14 cellular contexts compared by ENCODE assay signal in the genomic region with DNA sequence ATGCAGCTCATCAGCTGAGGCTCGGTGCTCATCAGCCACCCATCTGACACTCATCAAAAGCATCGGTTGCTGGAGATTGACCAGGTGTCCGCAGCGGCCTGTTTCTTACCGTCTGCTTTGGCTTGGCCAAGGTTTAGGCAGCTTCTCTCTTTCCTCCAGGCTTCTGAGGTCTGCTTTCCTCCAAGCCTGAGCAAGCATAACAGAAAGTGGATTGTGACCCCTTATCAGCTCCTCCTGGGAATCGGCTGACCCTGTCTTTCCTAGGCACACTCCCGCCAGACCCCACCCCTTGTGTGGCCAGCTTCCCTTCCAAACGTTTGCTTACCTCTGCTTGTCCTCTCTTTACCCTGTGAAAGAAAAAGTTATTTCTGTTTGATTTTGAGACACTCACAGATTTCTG. TPM values are rescaled to one million over a fixed set of nuclear protein-coding genes. Genes with fewer than 3 reads are reported as not detected.
DNase-seq lines count a peak whose midpoint lies in the region; ATAC-seq and TF ChIP-seq lines count a peak whose summit lies in the region.
"Had no signal": no experiment of that assay in that cellular context is flagged by ENCODE, and none has a peak within 500 bp of the region (broad histone marks: within the 10 kb centered on the region; RNA-seq: fewer than 3 reads in every experiment).

No MANE protein-coding gene starts in this region.

- no peaks in the 10 kb centered on the region for H3K79me2 ChIP-seq in GM23338 (replicated peaks; ENCODE audit: insufficient read depth)

- H3F3A ChIP-seq in GM23338 (replicated peaks; ENCODE audit: low read depth): no peaks in the 10 kb centered on the region; the same call in 1 of the 2 replicates

- no peak overlapping the region for H3K14ac ChIP-seq in neuronal stem cell (ENCODE audit: low read length)

- no peak overlapping the region for H3K9ac ChIP-seq in neuronal stem cell (ENCODE audit: low read depth, low read length, poor library complexity)

- H3K4me1 Mint-ChIP-seq in GM23338: peaks cover 8% of the 10 kb centered on the region
- H3K4me1 Mint-ChIP-seq in activated naive CD4-positive, alpha-beta T cell treated with anti-CD3 and anti-CD28 coated beads, Interleukin-2, amount 10 ng/mL, durations not matched to agents 7 days and 5 days: peaks cover 23% of the 10 kb centered on the region

- H3K9me3 ChIP-seq in gastroesophageal sphincter (no peaks in the 10 kb centered on the region), neuronal stem cell (replicated peaks in 1 of 2; ENCODE audit: control insufficient read depth in 2 of 2, insufficient read depth in 1 of 2, low read depth in 1 of 2, low read length in 2 of 2) (no peaks in the 10 kb centered on the region)
- H3K9me3 ChIP-seq: MG63 had no signal

- no peak overlapping the region for H3K4ac ChIP-seq in neuronal stem cell (ENCODE audit: low read length)

- H3K4me1 ChIP-seq in GM23338 (ENCODE audit: insufficient read depth) (no peaks in the 10 kb centered on the region), gastroesophageal sphincter (peaks cover 0 to 41% (median 18%) of the 10 kb centered on the region in 3 donors), neuronal stem cell (ENCODE audit: control insufficient read depth in 2 of 2, insufficient read depth in 1 of 2, low read depth in 1 of 2, low read length in 2 of 2) (peaks cover 6 to 16% of the 10 kb centered on the region in 2 donors)

- H2BK120ac ChIP-seq in neuronal stem cell (ENCODE audit: low read depth, low read length): no peak overlapping the region

- no peaks in the 10 kb centered on the region for H3K36me3 Mint-ChIP-seq in GM23338 (ENCODE audit: low read depth)
- H3K36me3 Mint-ChIP-seq in activated naive CD4-positive, alpha-beta T cell treated with anti-CD3 and anti-CD28 coated beads, Interleukin-2, amount 10 ng/mL, durations not matched to agents 7 days and 5 days: no peaks in the 10 kb centered on the region
- H3K36me3 Mint-ChIP-seq: CD8-positive, alpha-beta T cell had no signal

- H3K9me3 Mint-ChIP-seq in GM23338: no peaks in the 10 kb centered on the region
- H3K9me3 Mint-ChIP-seq in activated naive CD4-positive, alpha-beta T cell treated with anti-CD3 and anti-CD28 coated beads, Interleukin-2, amount 10 ng/mL, durations not matched to agents 7 days and 5 days: no peaks in the 10 kb centered on the region
- H3K9me3 Mint-ChIP-seq: CD8-positive, alpha-beta T cell had no signal

- no peaks in the 10 kb centered on the region for H3K79me1 ChIP-seq in neuronal stem cell (ENCODE audit: low read depth, low read length)

- no peak overlapping the region for H2BK15ac ChIP-seq in neuronal stem cell (ENCODE audit: low read length)

- no peak overlapping the region for H2AK5ac ChIP-seq in neuronal stem cell (ENCODE audit: low read depth, low read length)

- H3K36me3 ChIP-seq in GM23338 (ENCODE audit: insufficient read depth): no peaks in the 10 kb centered on the region
- H3K36me3 ChIP-seq in gastroesophageal sphincter: no peaks in the 10 kb centered on the region
- no peaks in the 10 kb centered on the region for H3K36me3 ChIP-seq in neuronal stem cell (replicated peaks in 1 of 2; ENCODE audit: control insufficient read depth in 2 of 2, insufficient read depth in 2 of 2, low read length in 2 of 2)
- H3K36me3 ChIP-seq: MG63 had no signal

- no peak for TF ChIP-seq CTCF in GM23338 (conservative IDR thresholded peaks at IDR 0.05; ENCODE audit: low read depth in 2 of 2)
- no peak for TF ChIP-seq CTCF in gastroesophageal sphincter (IDR thresholded peaks at IDR 0.05)

- no peak overlapping the region for H2BK12ac ChIP-seq in neuronal stem cell (ENCODE audit: low read length)

- in situ Hi-C loops in KBM-7 (cut with MboI; ENCODE audit: low pct_unique_long_range_greater_than_20kb, low sequenced_read_pairs): no loop called here

- CTCF ChIA-PET in activated naive CD4-positive, alpha-beta T cell treated with anti-CD3 and anti-CD28 coated beads, Interleukin-2, amount 10 ng/mL, durations not matched to agents 7 days and 5 days (lab: Charles Lee): interaction anchor here (1.7 to 1.8 kb wide), 2 partner anchors 153 to 167 kb away, joined by 4 to 7 read pairs; no protein-coding TSS in a partner anchor

- no peak for TF ChIP-seq POLR2A in gastroesophageal sphincter (IDR thresholded peaks at IDR 0.05)

- H4K91ac ChIP-seq in neuronal stem cell (ENCODE audit: low read depth, low read length, poor library complexity): no peak overlapping the region

- no peak for DNase-seq in GM23338 (ENCODE audit: low spot score)
- peak; percentile 88 for DNase-seq in SK-N-DZ (ENCODE audit: low spot score)
- no peak for DNase-seq in neuronal stem cell (ENCODE audit: low spot score)
- no peak for DNase-seq in SIG-M5 (lab: John Stamatoyannopoulos, UW)
- no peak for DNase-seq in MV-4-11 (lab: John Stamatoyannopoulos, UW)
- DNase-seq in KBM-7: no peak
- no peak for DNase-seq in activated naive CD4-positive, alpha-beta T cell treated with anti-CD3 and anti-CD28 coated beads, Interleukin-2, amount 10 ng/mL, durations not matched to agents 7 days and 5 days
- DNase-seq: CD8-positive, alpha-beta T cell; KG1; MG63; NCI-H1105; PC-3 had no signal

- no peak overlapping the region for H3K23ac ChIP-seq in neuronal stem cell (ENCODE audit: low read depth, low read length, poor library complexity)

- H4K8ac ChIP-seq in neuronal stem cell (ENCODE audit: low read depth, low read length): no peak overlapping the region

- H3K4me3 ChIP-seq in GM23338 (no peak overlapping the region), gastroesophageal sphincter (no peak overlapping the region), neuronal stem cell (ENCODE audit: low read length in 2 of 2) (no peak overlapping the region)
- H3K4me3 ChIP-seq: MG63 had no signal

- H2BK5ac ChIP-seq in neuronal stem cell (ENCODE audit: low read length): no peak overlapping the region

- H3K27me3 Mint-ChIP-seq in GM23338 (ENCODE audit: insufficient read depth, low read depth, poor library complexity): peaks cover 5% of the 10 kb centered on the region
- peaks cover 38% of the 10 kb centered on the region for H3K27me3 Mint-ChIP-seq in activated naive CD4-positive, alpha-beta T cell treated with anti-CD3 and anti-CD28 coated beads, Interleukin-2, amount 10 ng/mL, durations not matched to agents 7 days and 5 days

- no peak for ATAC-seq in GM23338
- no peak for ATAC-seq in gastroesophageal sphincter
- ATAC-seq: CD8-positive, alpha-beta T cell; PC-3 had no signal

- H3K9me2 ChIP-seq in GM23338 (ENCODE audit: insufficient read depth): no peaks in the 10 kb centered on the region

- H3K18ac ChIP-seq in neuronal stem cell (ENCODE audit: low read length): no peak overlapping the region

- no peaks in the 10 kb centered on the region for H3K27me3 ChIP-seq in GM23338 (ENCODE audit: insufficient read depth)
- no peaks in the 10 kb centered on the region for H3K27me3 ChIP-seq in gastroesophageal sphincter
- no peaks in the 10 kb centered on the region for H3K27me3 ChIP-seq in neuronal stem cell (ENCODE audit: control insufficient read depth in 3 of 3, insufficient read depth in 3 of 3, low read depth in 1 of 3, low read length in 3 of 3)
- H3K27me3 ChIP-seq: MG63 had no signal

- H2AFZ ChIP-seq in GM23338 (peak overlapping the region; percentile 24; the same call in 1 of the 2 replicates), neuronal stem cell (ENCODE audit: low read length) (peak overlapping the region; percentile 78)

- H3K4me2 ChIP-seq in GM23338 (no peak overlapping the region), neuronal stem cell (ENCODE audit: insufficient read depth, low read length, poor library complexity, severe bottlenecking) (no peak overlapping the region)

- H3K27ac ChIP-seq in GM23338 (ENCODE audit: low read depth) (no peak overlapping the region), gastroesophageal sphincter (peak overlapping the region in 3 of 4 donors; percentile 9 to 60 (median 40)), neuronal stem cell (replicated peaks; ENCODE audit: low read length) (no peak overlapping the region)

- H3K27ac Mint-ChIP-seq in GM23338: no peak overlapping the region
- no peak overlapping the region for H3K27ac Mint-ChIP-seq in activated naive CD4-positive, alpha-beta T cell treated with anti-CD3 and anti-CD28 coated beads, Interleukin-2, amount 10 ng/mL, durations not matched to agents 7 days and 5 days
- H3K27ac Mint-ChIP-seq: CD8-positive, alpha-beta T cell had no signal

- no peak for TF ChIP-seq EP300 in gastroesophageal sphincter (IDR thresholded peaks at IDR 0.05)

- no peaks in the 10 kb centered on the region for H4K20me1 ChIP-seq in GM23338 (replicated peaks; ENCODE audit: insufficient read depth)

- no peak overlapping the region for H3K4me3 Mint-ChIP-seq in GM23338
- no peak overlapping the region for H3K4me3 Mint-ChIP-seq in activated naive CD4-positive, alpha-beta T cell treated with anti-CD3 and anti-CD28 coated beads, Interleukin-2, amount 10 ng/mL, durations not matched to agents 7 days and 5 days
- H3K4me3 Mint-ChIP-seq: CD8-positive, alpha-beta T cell had no signal

- WGBS in gastroesophageal sphincter (ENCODE audit: low coverage in 1 of 2), 2 donors: 39 to 52% methylated on average over 7 of the region's 8 CpGs
- no CpG with 5 or more reads among the region's 8 CpGs for WGBS in neuronal stem cell (ENCODE audit: extremely low coverage in 2 of 2, insufficient read length in 2 of 2, insufficient replicate concordance in 1 of 2), 2 donors

TF ChIP-seq in GM23338, 12 proteins besides CTCF, POLR2A, EP300 and RAD21 (continues in another document):
- TF ChIP-seq NANOG (IDR thresholded peaks at IDR 0.05; ENCODE audit: borderline replicate concordance): no peak

RNA-seq across cellular contexts. Expression of a gene that starts 17.5 kb away (rescaled TPM):
- total RNA-seq in GM23338 (2014; rRNA removed; shearing (Covaris generic)): 1.6 TPM in 1 of 2 replicates, not detected in the other
- polyA plus RNA-seq in GM23338 (2016; fragmentation: Nextera tagmentation; extraction: Ambion mirVana): 0.09 and 0.55 TPM in 2 replicates
- polyA plus RNA-seq in SK-N-DZ (2014; cell fraction: cytosol; rRNA removed): 26.1 and 30.4 TPM in 2 replicates
- polyA plus RNA-seq in SK-N-DZ (2014; cell fraction: nucleus; rRNA removed): 7.6 and 15.2 TPM in 2 replicates
- 100 to 1,000 TPM in 2 of 4 donors, 10 to 100 TPM in 2; 52.6 to 152 (median 89.5) TPM for total RNA-seq in gastroesophageal sphincter
- polyA plus RNA-seq in neuronal stem cell (2013, experiment 1 of 2): 0.56 TPM
- polyA plus RNA-seq in neuronal stem cell (2013, experiment 2 of 2): 0.73 TPM
- total RNA-seq: CD8-positive, alpha-beta T cell; PC-3 had no signal

RNA-seq across cellular contexts. Expression of a gene that starts 25.6 kb away (rescaled TPM):
- 0.21 and 0.27 TPM in 2 replicates for total RNA-seq in GM23338 (2014; rRNA removed; shearing (Covaris generic))
- polyA plus RNA-seq in GM23338 (2016; fragmentation: Nextera tagmentation; extraction: Ambion mirVana): 0.13 and 0.59 TPM in 2 replicates
- 6.1 and 7.2 TPM in 2 replicates for polyA plus RNA-seq in SK-N-DZ (2014; cell fraction: cytosol; rRNA removed)
- polyA plus RNA-seq in SK-N-DZ (2014; cell fraction: nucleus; rRNA removed): 7.4 and 7.8 TPM in 2 replicates
- 1 to 10 TPM in 3 of 4 donors, under 1 TPM in 1; 0.54 to 5.4 (median 1.5) TPM for total RNA-seq in gastroesophageal sphincter
- 0.10 TPM for polyA plus RNA-seq in neuronal stem cell (2013, experiment 1 of 2)
- polyA plus RNA-seq in neuronal stem cell (2013, experiment 2 of 2): 0.17 TPM
- total RNA-seq: CD8-positive, alpha-beta T cell had no signal
- polyA plus RNA-seq: AG04450 had no signal

RNA-seq across cellular contexts. Expression of a gene that starts 46.6 kb away (rescaled TPM):
- total RNA-seq in GM23338 (2014; rRNA removed; shearing (Covaris generic)): 9.9 and 14.1 TPM in 2 replicates
- 8.2 TPM in 2 replicates for polyA plus RNA-seq in GM23338 (2016; fragmentation: Nextera tagmentation; extraction: Ambion mirVana)
- 27.5 and 44.1 TPM in 2 replicates for polyA plus RNA-seq in SK-N-DZ (2014; cell fraction: cytosol; rRNA removed)
- polyA plus RNA-seq in SK-N-DZ (2014; cell fraction: nucleus; rRNA removed): 148 and 152 TPM in 2 replicates
- under 1 TPM in 1 of 4 donors, not detected in 3; 0.12 TPM for total RNA-seq in gastroesophageal sphincter
- polyA plus RNA-seq in neuronal stem cell (2013, experiment 1 of 2): 3.9 TPM
- polyA plus RNA-seq in neuronal stem cell (2013, experiment 2 of 2): 3.4 TPM
- total RNA-seq: CD8-positive, alpha-beta T cell had no signal

Comparison
In these comparisons a context has a peak if more than half of its experiments do, and no peak if none do; other contexts are left out.
1. H3K27ac ChIP-seq: peak in gastroesophageal sphincter (3 of 4); none in GM23338 (single experiment) and neuronal stem cell (single experiment).
2. RNA of a gene that starts 17.5 kb away (total RNA-seq): 52.6 to 152 TPM in gastroesophageal sphincter; 1.6 TPM in GM23338; every median in the first group is over 10 times any median in the second.